In the genomic region with DNA sequence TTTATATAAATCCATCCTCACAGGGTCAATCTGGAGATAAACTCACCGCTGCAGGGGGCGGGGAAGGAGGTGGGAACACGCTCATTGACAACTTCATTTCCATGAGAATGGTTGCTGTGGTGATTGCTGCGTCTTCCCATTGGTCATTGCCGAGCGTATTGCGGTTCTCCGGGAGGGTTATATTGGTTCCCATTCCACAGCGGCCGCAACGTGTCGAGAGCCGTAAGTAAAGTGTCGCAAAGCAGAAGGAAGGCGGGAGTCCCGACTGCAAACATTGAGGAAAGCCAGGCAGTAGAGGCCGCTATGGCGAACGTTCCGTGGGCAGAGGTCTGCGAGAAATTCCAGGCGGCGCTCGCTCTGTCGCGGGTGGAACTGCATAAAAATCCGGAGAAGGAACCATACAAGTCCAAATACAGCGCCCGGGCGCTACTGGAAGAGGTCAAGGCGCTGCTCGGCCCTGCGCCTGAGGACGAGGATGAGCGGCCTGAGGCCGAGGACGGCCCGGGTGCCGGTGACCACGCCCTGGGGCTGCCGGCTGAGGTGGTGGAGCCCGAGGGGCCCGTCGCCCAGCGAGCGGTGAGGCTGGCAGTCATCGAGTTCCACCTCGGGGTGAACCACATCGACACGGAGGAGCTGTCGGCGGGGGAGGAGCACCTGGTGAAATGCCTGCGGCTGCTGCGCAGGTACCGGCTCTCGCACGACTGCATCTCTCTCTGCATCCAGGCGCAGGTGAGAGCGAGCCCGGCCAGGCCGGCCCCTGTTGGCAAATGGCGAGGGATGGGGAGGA, we compare ENCODE assay signal across 1 cellular context.
TF ChIP-seq lines count a peak whose summit lies in the region.

A gene with protein sequence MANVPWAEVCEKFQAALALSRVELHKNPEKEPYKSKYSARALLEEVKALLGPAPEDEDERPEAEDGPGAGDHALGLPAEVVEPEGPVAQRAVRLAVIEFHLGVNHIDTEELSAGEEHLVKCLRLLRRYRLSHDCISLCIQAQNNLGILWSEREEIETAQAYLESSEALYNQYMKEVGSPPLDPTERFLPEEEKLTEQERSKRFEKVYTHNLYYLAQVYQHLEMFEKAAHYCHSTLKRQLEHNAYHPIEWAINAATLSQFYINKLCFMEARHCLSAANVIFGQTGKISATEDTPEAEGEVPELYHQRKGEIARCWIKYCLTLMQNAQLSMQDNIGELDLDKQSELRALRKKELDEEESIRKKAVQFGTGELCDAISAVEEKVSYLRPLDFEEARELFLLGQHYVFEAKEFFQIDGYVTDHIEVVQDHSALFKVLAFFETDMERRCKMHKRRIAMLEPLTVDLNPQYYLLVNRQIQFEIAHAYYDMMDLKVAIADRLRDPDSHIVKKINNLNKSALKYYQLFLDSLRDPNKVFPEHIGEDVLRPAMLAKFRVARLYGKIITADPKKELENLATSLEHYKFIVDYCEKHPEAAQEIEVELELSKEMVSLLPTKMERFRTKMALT (plus strand): TSS at position 274 of the 787 bp plus-strand sequence. CDS start 30 bp downstream, at position 304.

TF ChIP-seq in HepG2, 621 proteins besides CTCF, POLR2A, EP300 and RAD21 (continued from another document and continues in another):
- TF ChIP-seq, protein P1, sequence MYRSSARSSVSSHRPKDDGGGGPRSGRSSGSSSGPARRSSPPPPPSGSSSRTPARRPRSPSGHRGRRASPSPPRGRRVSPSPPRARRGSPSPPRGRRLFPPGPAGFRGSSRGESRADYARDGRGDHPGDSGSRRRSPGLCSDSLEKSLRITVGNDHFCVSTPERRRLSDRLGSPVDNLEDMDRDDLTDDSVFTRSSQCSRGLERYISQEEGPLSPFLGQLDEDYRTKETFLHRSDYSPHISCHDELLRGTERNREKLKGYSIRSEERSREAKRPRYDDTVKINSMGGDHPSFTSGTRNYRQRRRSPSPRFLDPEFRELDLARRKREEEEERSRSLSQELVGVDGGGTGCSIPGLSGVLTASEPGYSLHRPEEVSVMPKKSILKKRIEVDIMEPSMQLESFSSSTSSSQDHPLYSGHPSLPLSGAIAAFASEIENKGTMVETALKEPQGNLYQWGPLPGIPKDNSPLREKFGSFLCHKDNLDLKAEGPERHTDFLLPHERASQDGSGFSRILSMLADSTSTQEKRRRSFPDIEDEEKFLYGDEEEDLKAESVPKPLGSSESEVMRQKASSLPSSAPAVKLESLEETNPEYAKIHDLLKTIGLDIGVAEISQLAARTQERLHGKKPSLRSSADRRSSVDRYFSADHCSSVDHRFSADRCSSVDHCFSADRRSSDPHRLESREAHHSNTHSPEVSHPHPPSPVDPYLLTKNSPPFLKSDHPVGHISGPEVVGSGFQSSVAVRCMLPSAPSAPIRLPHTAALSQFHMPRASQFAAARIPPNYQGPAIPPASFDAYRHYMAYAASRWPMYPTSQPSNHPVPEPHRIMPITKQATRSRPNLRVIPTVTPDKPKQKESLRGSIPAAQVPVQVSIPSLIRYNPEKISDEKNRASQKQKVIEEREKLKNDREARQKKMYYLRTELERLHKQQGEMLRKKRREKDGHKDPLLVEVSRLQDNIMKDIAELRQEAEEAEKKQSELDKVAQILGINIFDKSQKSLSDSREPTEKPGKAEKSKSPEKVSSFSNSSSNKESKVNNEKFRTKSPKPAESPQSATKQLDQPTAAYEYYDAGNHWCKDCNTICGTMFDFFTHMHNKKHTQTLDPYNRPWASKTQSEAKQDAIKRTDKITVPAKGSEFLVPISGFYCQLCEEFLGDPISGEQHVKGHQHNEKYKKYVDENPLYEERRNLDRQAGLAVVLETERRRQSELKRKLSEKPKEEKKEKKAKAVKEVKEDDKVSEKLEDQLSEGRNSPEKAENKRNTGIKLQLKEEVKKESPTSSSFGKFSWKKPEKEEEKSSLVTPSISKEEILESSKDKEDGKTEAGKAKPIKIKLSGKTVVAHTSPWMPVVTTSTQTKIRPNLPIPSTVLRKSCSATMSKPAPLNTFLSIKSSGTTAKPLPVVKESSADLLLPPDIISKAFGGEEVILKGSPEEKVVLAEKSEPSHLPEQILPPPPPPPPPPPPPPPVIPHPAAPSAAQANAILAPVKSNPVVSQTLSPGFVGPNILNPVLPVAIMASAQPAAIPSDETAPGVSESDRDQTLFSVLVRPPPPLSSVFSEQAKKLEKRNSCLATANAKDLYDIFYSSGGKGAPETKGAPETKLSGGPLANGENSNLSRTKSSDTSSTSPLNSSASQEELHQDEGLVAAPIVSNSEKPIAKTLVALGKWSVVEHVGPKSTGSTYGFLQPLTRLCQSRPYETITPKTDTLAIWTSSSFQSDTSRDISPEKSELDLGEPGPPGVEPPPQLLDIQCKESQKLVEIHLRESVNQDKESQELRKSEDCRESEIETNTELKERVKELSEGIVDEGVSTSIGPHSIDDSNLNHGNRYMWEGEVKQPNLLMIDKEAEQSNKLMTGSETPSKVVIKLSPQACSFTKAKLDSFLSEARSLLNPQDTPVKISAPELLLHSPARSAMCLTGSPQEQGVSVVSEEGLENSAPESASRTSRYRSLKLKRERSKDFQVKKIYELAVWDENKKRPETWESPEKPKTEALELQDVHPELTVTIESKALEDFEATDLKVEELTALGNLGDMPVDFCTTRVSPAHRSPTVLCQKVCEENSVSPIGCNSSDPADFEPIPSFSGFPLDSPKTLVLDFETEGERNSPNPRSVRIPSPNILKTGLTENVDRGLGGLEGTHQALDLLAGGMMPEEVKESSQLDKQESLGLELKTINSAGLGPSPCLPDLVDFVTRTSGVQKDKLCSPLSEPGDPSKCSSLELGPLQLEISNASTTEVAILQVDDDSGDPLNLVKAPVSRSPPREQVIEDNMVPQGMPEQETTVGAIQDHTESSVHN (CRISPR knock-in tag; IDR thresholded peaks at IDR 0.05) = 0 out of 2 replicates have a peak, but pooled peaks have one; percentile 54
- TF ChIP-seq NCOA2 (CRISPR knock-in tag; IDR thresholded peaks at IDR 0.05) = no peak; the same call in 1 of the 2 replicates
- TF ChIP-seq, protein P2, sequence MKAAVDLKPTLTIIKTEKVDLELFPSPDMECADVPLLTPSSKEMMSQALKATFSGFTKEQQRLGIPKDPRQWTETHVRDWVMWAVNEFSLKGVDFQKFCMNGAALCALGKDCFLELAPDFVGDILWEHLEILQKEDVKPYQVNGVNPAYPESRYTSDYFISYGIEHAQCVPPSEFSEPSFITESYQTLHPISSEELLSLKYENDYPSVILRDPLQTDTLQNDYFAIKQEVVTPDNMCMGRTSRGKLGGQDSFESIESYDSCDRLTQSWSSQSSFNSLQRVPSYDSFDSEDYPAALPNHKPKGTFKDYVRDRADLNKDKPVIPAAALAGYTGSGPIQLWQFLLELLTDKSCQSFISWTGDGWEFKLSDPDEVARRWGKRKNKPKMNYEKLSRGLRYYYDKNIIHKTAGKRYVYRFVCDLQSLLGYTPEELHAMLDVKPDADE (CRISPR knock-in tag; IDR thresholded peaks at IDR 0.05) = no peak
- no peak for TF ChIP-seq AHR (CRISPR knock-in tag; IDR thresholded peaks at IDR 0.05)
- TF ChIP-seq ZNF24 (IDR thresholded peaks at IDR 0.05) = no peak
- TF ChIP-seq ZSCAN9 (CRISPR knock-in tag; IDR thresholded peaks at IDR 0.05; ENCODE audit: borderline replicate concordance) = 0 out of 2 replicates have a peak, but pooled peaks have one; percentile 41
- TF ChIP-seq RBFOX2 (IDR thresholded peaks at IDR 0.05; ENCODE audit: low read depth, low read length) = peak; percentile 84
- peak; percentile 95 for TF ChIP-seq KDM2A (CRISPR knock-in tag; IDR thresholded peaks at IDR 0.05; ENCODE audit: borderline replicate concordance, low read depth)
- TF ChIP-seq, protein P3, sequence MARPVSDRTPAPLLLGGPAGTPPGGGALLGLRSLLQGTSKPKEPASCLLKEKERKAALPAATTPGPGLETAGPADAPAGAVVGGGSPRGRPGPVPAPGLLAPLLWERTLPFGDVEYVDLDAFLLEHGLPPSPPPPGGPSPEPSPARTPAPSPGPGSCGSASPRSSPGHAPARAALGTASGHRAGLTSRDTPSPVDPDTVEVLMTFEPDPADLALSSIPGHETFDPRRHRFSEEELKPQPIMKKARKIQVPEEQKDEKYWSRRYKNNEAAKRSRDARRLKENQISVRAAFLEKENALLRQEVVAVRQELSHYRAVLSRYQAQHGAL (CRISPR knock-in tag; IDR thresholded peaks at IDR 0.05; ENCODE audit: not compliant biosample characterization) = no peak
- TF ChIP-seq, protein P4, sequence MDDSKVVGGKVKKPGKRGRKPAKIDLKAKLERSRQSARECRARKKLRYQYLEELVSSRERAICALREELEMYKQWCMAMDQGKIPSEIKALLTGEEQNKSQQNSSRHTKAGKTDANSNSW (CRISPR knock-in tag; IDR thresholded peaks at IDR 0.05; ENCODE audit: borderline replicate concordance) = peak; percentile 79; the same call in 1 of the 2 replicates
- TF ChIP-seq ZFP90 (CRISPR knock-in tag; IDR thresholded peaks at IDR 0.05; ENCODE audit: borderline replicate concordance) = no peak
- TF ChIP-seq, protein P5, sequence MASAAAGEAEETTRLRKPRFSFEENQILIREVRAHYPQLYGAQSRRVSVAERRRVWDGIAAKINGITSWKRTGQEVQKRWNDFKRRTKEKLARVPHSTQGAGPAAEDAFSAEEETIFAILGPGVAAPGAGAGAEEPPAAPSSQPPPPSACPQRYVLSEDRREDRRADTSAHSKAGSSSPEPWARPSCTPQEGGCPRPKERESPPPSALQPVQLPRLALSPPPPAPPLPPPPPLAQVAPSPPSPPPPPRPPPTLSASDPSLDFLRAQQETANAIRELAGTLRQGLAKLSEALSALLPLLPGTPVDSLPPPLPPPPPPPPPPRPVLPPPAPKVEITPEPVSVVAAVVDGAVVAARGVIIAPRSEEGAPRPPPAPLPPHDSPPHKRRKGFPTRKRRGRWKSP (CRISPR knock-in tag; IDR thresholded peaks at IDR 0.05) = peak; percentile 88; the same call in 1 of the 2 replicates
- TF ChIP-seq, protein P6, sequence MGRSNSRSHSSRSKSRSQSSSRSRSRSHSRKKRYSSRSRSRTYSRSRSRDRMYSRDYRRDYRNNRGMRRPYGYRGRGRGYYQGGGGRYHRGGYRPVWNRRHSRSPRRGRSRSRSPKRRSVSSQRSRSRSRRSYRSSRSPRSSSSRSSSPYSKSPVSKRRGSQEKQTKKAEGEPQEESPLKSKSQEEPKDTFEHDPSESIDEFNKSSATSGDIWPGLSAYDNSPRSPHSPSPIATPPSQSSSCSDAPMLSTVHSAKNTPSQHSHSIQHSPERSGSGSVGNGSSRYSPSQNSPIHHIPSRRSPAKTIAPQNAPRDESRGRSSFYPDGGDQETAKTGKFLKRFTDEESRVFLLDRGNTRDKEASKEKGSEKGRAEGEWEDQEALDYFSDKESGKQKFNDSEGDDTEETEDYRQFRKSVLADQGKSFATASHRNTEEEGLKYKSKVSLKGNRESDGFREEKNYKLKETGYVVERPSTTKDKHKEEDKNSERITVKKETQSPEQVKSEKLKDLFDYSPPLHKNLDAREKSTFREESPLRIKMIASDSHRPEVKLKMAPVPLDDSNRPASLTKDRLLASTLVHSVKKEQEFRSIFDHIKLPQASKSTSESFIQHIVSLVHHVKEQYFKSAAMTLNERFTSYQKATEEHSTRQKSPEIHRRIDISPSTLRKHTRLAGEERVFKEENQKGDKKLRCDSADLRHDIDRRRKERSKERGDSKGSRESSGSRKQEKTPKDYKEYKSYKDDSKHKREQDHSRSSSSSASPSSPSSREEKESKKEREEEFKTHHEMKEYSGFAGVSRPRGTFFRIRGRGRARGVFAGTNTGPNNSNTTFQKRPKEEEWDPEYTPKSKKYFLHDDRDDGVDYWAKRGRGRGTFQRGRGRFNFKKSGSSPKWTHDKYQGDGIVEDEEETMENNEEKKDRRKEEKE (IDR thresholded peaks at IDR 0.05) = no peak
- no peak; the same call in 1 of the 2 replicates for TF ChIP-seq HOXD1 (CRISPR knock-in tag; IDR thresholded peaks at IDR 0.05)
- peak; percentile 73; the same call in 1 of the 2 replicates for TF ChIP-seq SALL1 (CRISPR knock-in tag; IDR thresholded peaks at IDR 0.05)
- TF ChIP-seq HNF4A (CRISPR knock-in tag; IDR thresholded peaks at IDR 0.05) = no peak
- TF ChIP-seq ZNF543 (CRISPR knock-in tag; IDR thresholded peaks at IDR 0.05) = no peak
- TF ChIP-seq, protein P7, sequence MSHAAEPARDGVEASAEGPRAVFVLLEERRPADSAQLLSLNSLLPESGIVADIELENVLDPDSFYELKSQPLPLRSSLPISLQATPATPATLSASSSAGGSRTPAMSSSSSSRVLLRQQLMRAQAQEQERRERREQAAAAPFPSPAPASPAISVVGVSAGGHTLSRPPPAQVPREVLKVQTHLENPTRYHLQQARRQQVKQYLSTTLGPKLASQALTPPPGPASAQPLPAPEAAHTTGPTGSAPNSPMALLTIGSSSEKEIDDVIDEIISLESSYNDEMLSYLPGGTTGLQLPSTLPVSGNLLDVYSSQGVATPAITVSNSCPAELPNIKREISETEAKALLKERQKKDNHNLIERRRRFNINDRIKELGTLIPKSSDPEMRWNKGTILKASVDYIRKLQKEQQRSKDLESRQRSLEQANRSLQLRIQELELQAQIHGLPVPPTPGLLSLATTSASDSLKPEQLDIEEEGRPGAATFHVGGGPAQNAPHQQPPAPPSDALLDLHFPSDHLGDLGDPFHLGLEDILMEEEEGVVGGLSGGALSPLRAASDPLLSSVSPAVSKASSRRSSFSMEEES (CRISPR knock-in tag; IDR thresholded peaks at IDR 0.05) = 0 out of 2 replicates have a peak, but pooled peaks have one; percentile 32
- TF ChIP-seq MBD4 (IDR thresholded peaks at IDR 0.05; ENCODE audit: borderline replicate concordance, low read length) = no peak
- TF ChIP-seq ZNF331 (CRISPR knock-in tag; IDR thresholded peaks at IDR 0.05) = peak; percentile 16; the same call in 1 of the 2 replicates
- TF ChIP-seq ZBTB42 (CRISPR knock-in tag; IDR thresholded peaks at IDR 0.05) = no peak
- no peak for TF ChIP-seq ZNF256 (CRISPR knock-in tag; conservative IDR thresholded peaks at IDR 0.05)
- TF ChIP-seq, protein P8, sequence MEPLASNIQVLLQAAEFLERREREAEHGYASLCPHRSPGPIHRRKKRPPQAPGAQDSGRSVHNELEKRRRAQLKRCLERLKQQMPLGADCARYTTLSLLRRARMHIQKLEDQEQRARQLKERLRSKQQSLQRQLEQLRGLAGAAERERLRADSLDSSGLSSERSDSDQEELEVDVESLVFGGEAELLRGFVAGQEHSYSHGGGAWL (CRISPR knock-in tag; IDR thresholded peaks at IDR 0.05) = peak; percentile 63; the same call in 1 of the 2 replicates
